Comparison of ENCODE assay signal across 14 cellular contexts in genomic region chr16:842061-842476, GRCh38. TPM values are rescaled to one million over a fixed set of nuclear protein-coding genes. Genes with fewer than 3 reads are reported as not detected.
A peak's percentile ranks its signal among the peaks of the same experiment; 100 is the strongest.
DNase-seq lines count a peak whose midpoint lies in the region; ATAC-seq lines count a peak whose summit lies in the region.
"Had no signal": no experiment of that assay in that cellular context is flagged by ENCODE, and none has a peak within 500 bp of the region (broad histone marks: within the 10 kb centered on the region; RNA-seq: fewer than 3 reads in every experiment).

No MANE protein-coding gene starts in this region.

- no peak for ATAC-seq in HG03108 (IDR thresholded peaks at IDR 0.05; ENCODE audit: unreplicated experiment)
- no peak for ATAC-seq in GM19023 (IDR thresholded peaks at IDR 0.05; ENCODE audit: unreplicated experiment)

- DNase-seq in NCI-H82 (lab: John Stamatoyannopoulos, UW) (peak; percentile 16), NCI-H82 treated with DMSO at 0.1 percent for 48 hours (lab: John Stamatoyannopoulos, UW; ENCODE audit: unreplicated experiment) (no peak), SK-N-DZ (ENCODE audit: low spot score) (peak; percentile 55), hepatic stellate cell (ENCODE audit: low spot score) (peak; percentile 81), retina (peak; percentile 59)
- DNase-seq in activated effector memory CD4-positive, alpha-beta T cell treated with anti-CD3 and anti-CD28 coated beads, Interleukin-2, amount 50 U/mL, for 16 hours = no peak
- DNase-seq: DMS79, esophagus squamous epithelium, KBM-7, NCI-H1417 treated with DMSO at 0.1 percent for 48 hours, NCI-H510A treated with DMSO at 0.1 percent for 48 hours, PC-9 had no signal

RNA-seq across cellular contexts. Expression of gene GNG13, which starts 41.5 kb away (rescaled TPM):
- not detected in 2 replicates for polyA plus RNA-seq in SK-N-DZ (2014; cell fraction: cytosol; rRNA removed)
- polyA plus RNA-seq in SK-N-DZ (2014; cell fraction: nucleus; rRNA removed) = not detected in 2 replicates

RNA-seq across cellular contexts. Expression of gene CHTF18, which starts 53.6 kb away (rescaled TPM):
- 43.5 and 53.8 TPM in 2 replicates for polyA plus RNA-seq in SK-N-DZ (2014; cell fraction: cytosol; rRNA removed)
- polyA plus RNA-seq in SK-N-DZ (2014; cell fraction: nucleus; rRNA removed) = 694 and 762 TPM in 2 replicates

RNA-seq across cellular contexts. Expression of gene RPUSD1, which starts 53.9 kb away (rescaled TPM):
- 45.2 and 48.0 TPM in 2 replicates for polyA plus RNA-seq in SK-N-DZ (2014; cell fraction: cytosol; rRNA removed)
- 80.5 and 93.6 TPM in 2 replicates for polyA plus RNA-seq in SK-N-DZ (2014; cell fraction: nucleus; rRNA removed)

Comparison
In these comparisons a context has a peak if more than half of its experiments do, and no peak if none do; other contexts are left out.
1. DNase-seq: peak in NCI-H82 (single experiment), SK-N-DZ (single experiment), hepatic stellate cell (single experiment) and retina (single experiment); none in NCI-H82 treated with DMSO at 0.1 percent for 48 hours (single experiment) and activated effector memory CD4-positive, alpha-beta T cell treated with anti-CD3 and anti-CD28 coated beads, Interleukin-2, amount 50 U/mL, for 16 hours (single experiment).